In genomic region chr6:157840776-157841175, GRCh38 we compare ENCODE assay signal across 15 cellular contexts. TPM values are rescaled to one million over a fixed set of nuclear protein-coding genes. Genes with fewer than 3 reads are reported as not detected.
DNase-seq lines count a peak whose midpoint lies in the region; ATAC-seq and TF ChIP-seq lines count a peak whose summit lies in the region.
"Had no signal": no experiment of that assay in that cellular context is flagged by ENCODE, and none has a peak within 500 bp of the region (broad histone marks: within the 10 kb centered on the region; RNA-seq: fewer than 3 reads in every experiment).

No MANE protein-coding gene starts in this region.

- POLR2A ChIA-PET in Caco-2 (lab: Charles Lee), result no interaction called here

- DNase-seq in Caco-2 (no peak), NCI-H82 (lab: John Stamatoyannopoulos, UW) (peak; percentile 66), chondrocyte (ENCODE audit: low spot score) (no peak), mesendoderm (peak; percentile 75), KBM-7 (no peak), MV-4-11 (lab: John Stamatoyannopoulos, UW) (no peak)
- DNase-seq: activated CD4-positive, alpha-beta memory T cell treated with anti-CD3 and anti-CD28 coated beads for 36 hours; anterior cingulate cortex; COR-L47; NCI-H187; SHP77 treated with DMSO at 0.1 percent for 48 hours had no signal

- no peak overlapping the region for H3K56ac ChIP-seq in mesendoderm (ENCODE audit: low read length)

- H2BK15ac ChIP-seq in mesendoderm (replicated peaks; ENCODE audit: low read depth), result no peak overlapping the region

- H2BK120ac ChIP-seq in mesendoderm (ENCODE audit: low read depth, low read length), result no peak overlapping the region

- no CpG with 5 or more reads among the region's 6 CpGs for WGBS in mesendoderm (ENCODE audit: extremely low coverage, insufficient coverage, low lambda C conversion rate)

- H3K4me1 Mint-ChIP-seq in Caco-2 (ENCODE audit: low read depth, unreplicated experiment), result peaks cover 24% of the 10 kb centered on the region
- peaks cover 50% of the 10 kb centered on the region for H3K4me1 Mint-ChIP-seq in chondrocyte (ENCODE audit: low read depth)

- H3K27ac ChIP-seq in mesendoderm (ENCODE audit: low read depth, low read length), result no peak overlapping the region
- H3K27ac ChIP-seq: HL-60, suprapubic skin had no signal

- H3K27me3 ChIP-seq in Caco-2 (replicated peaks; ENCODE audit: control insufficient read depth, insufficient read depth, low read length) (no peaks in the 10 kb centered on the region), mesendoderm (ENCODE audit: insufficient read depth, low read length, poor library complexity) (no peaks in the 10 kb centered on the region)
- H3K27me3 ChIP-seq: suprapubic skin had no signal

- no TSS peak for BruUV-seq in Caco-2 (replicated peaks; lab: Mats Ljungman, UMichigan)

- no peak overlapping the region for H3K4ac ChIP-seq in mesendoderm (ENCODE audit: low read depth, low read length)

- intact Hi-C loops in Caco-2 (cut with micrococcal nuclease; ENCODE audit: unreplicated experiment), result no loop called here

- no peak overlapping the region for H2AK5ac ChIP-seq in mesendoderm (ENCODE audit: low read length)

- peaks cover 13% of the 10 kb centered on the region for H3K79me1 ChIP-seq in mesendoderm (ENCODE audit: low read length)

- H4K5ac ChIP-seq in mesendoderm (ENCODE audit: low read length), result no peak overlapping the region

- peaks cover 67% of the 10 kb centered on the region for H3K79me2 ChIP-seq in mesendoderm (ENCODE audit: control insufficient read depth, insufficient read depth, low read length)

- no peak overlapping the region for H3K23ac ChIP-seq in mesendoderm (ENCODE audit: low read length)

- no peak overlapping the region for H2BK5ac ChIP-seq in mesendoderm (ENCODE audit: low read length)

- peak overlapping the region; percentile 77 for H3K27ac Mint-ChIP-seq in Caco-2 (ENCODE audit: unreplicated experiment)
- peak overlapping the region; percentile 78 for H3K27ac Mint-ChIP-seq in chondrocyte (ENCODE audit: unreplicated experiment)
- H3K27ac Mint-ChIP-seq: activated CD4-positive, alpha-beta memory T cell treated with anti-CD3 and anti-CD28 coated beads for 36 hours had no signal

- no peaks in the 10 kb centered on the region for H3K9me3 ChIP-seq in Caco-2
- H3K9me3 ChIP-seq: suprapubic skin had no signal

- H3K27me3 Mint-ChIP-seq in Caco-2 (ENCODE audit: insufficient read depth, unreplicated experiment), result no peaks in the 10 kb centered on the region
- no peaks in the 10 kb centered on the region for H3K27me3 Mint-ChIP-seq in chondrocyte (ENCODE audit: low read depth)
- H3K27me3 Mint-ChIP-seq: activated CD4-positive, alpha-beta memory T cell treated with anti-CD3 and anti-CD28 coated beads for 36 hours had no signal

- H3K4me3 Mint-ChIP-seq in Caco-2 (ENCODE audit: unreplicated experiment) (no peak overlapping the region), chondrocyte (ENCODE audit: unreplicated experiment) (no peak overlapping the region)
- H3K4me3 Mint-ChIP-seq: activated CD4-positive, alpha-beta memory T cell treated with anti-CD3 and anti-CD28 coated beads for 36 hours had no signal

- no peak overlapping the region for H4K8ac ChIP-seq in mesendoderm (ENCODE audit: low read depth, low read length)

- H3K9me3 Mint-ChIP-seq in Caco-2 (ENCODE audit: unreplicated experiment) (no peaks in the 10 kb centered on the region), chondrocyte (ENCODE audit: low read depth) (no peaks in the 10 kb centered on the region)
- H3K9me3 Mint-ChIP-seq: activated CD4-positive, alpha-beta memory T cell treated with anti-CD3 and anti-CD28 coated beads for 36 hours had no signal

- H3K36me3 ChIP-seq in Caco-2 (ENCODE audit: control insufficient read depth, insufficient read depth, low read length) (no peaks in the 10 kb centered on the region), mesendoderm (ENCODE audit: control insufficient read depth, insufficient read depth, low read length) (no peaks in the 10 kb centered on the region)
- H3K36me3 ChIP-seq: suprapubic skin had no signal

- no peak overlapping the region for H3K9ac ChIP-seq in mesendoderm (ENCODE audit: low read length)

- H3K4me2 ChIP-seq in mesendoderm (ENCODE audit: low read length), result no peak overlapping the region

- TF ChIP-seq CTCF in Caco-2 (IDR thresholded peaks at IDR 0.05; ENCODE audit: insufficient read depth in 1 of 2, low read depth in 1 of 2, low read length in 1 of 2, severe bottlenecking in 1 of 2, unreplicated experiment in 1 of 2), result no peak
- peak; percentile 13 for TF ChIP-seq CTCF in chondrocyte (IDR thresholded peaks at IDR 0.05)

- no peak for ATAC-seq in HG02610 (IDR thresholded peaks at IDR 0.05; ENCODE audit: unreplicated experiment)
- ATAC-seq in HG03432 (IDR thresholded peaks at IDR 0.05; ENCODE audit: unreplicated experiment), result no peak

- CTCF ChIA-PET in Caco-2 (lab: Charles Lee), result no interaction called here

- H3K4me1 ChIP-seq in Caco-2 (peaks cover 19% of the 10 kb centered on the region), mesendoderm (ENCODE audit: control insufficient read depth, low read depth, low read length) (peaks cover 4% of the 10 kb centered on the region)

- H3K36me3 Mint-ChIP-seq in Caco-2 (ENCODE audit: insufficient read depth, unreplicated experiment) (no peaks in the 10 kb centered on the region), chondrocyte (ENCODE audit: low read depth) (no peaks in the 10 kb centered on the region)

- no peak overlapping the region for H3K18ac ChIP-seq in mesendoderm (ENCODE audit: low read length)

- in situ Hi-C loops in KBM-7 (cut with MboI; ENCODE audit: low pct_unique_long_range_greater_than_20kb, low sequenced_read_pairs), result no loop called here

- no peak overlapping the region for H3K4me3 ChIP-seq in Caco-2 (ENCODE audit: low read depth, low read length)
- H3K4me3 ChIP-seq in mesendoderm (ENCODE audit: low read length), result no peak overlapping the region
- H3K4me3 ChIP-seq: suprapubic skin had no signal

RNA-seq across cellular contexts. Expression of gene SNX9, which starts 17.7 kb away (rescaled TPM):
- total RNA-seq in Caco-2 (2022) (27.4 and 29.5 TPM in 2 replicates), chondrocyte (31.7 to 47.1 TPM (median 43.9 TPM) in 3 replicates)
- 28.5 TPM for polyA plus RNA-seq in mesendoderm (2013, experiment 1 of 2)
- polyA plus RNA-seq in mesendoderm (2013, experiment 2 of 2), result 29.3 TPM

Comparison
In these comparisons a context has a peak if more than half of its experiments do, and no peak if none do; other contexts are left out.
1. DNase-seq: peak in NCI-H82 (single experiment) and mesendoderm (single experiment); none in Caco-2 (0 of 2), chondrocyte (single experiment), KBM-7 (single experiment) and MV-4-11 (single experiment).